24 cellular contexts compared by ENCODE assay signal in the genomic region with DNA sequence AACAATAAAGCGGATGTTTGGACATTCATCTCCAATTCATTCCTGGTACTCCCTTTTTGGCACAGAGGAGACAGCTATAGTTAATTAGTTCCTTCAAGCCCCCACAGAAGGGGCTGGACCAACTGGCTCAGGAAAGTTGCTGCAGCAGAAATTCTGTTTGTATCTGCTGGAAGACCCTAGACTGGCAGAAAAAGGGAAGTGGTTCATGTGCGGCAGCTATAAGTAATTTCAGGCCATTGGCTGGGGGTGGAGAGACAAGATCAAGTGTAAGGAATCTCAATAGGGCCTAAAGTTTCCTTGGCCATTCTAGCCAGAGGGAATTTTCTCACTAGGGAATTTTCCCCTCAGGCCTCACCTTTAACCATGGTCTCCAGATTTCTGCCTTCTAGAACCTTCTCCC.
"Had no signal": no experiment of that assay in that cellular context is flagged by ENCODE, and none has a peak within 500 bp of the region (broad histone marks: within the 10 kb centered on the region; RNA-seq: fewer than 3 reads in every experiment).

No MANE protein-coding gene starts in this region.

- H3K4me3 ChIP-seq: cardiac muscle cell, esophagus squamous epithelium, gastrocnemius medialis, prostate gland, spleen, testis, uterus had no signal

- ATAC-seq: activated CD4-positive, CD25-positive, alpha-beta regulatory T cell treated with anti-CD3 and anti-CD28 coated beads, Interleukin-2, amount 50 U/mL, for 24 hours; activated CD8-positive, alpha-beta memory T cell treated with anti-CD3 and anti-CD28 coated beads, Interleukin-2, amount 10 ng/mL, durations not matched to agents 7 days and 5 days; activated CD8-positive, alpha-beta T cell treated with anti-CD3 and anti-CD28 coated beads for 36 hours; activated naive CD8-positive, alpha-beta T cell treated with anti-CD3 and anti-CD28 coated beads, Interleukin-2, amount 50 U/mL, for 24 hours; gastrocnemius medialis; natural killer cell had no signal

- H3K36me3 ChIP-seq: cardiac muscle cell, esophagus squamous epithelium, gastrocnemius medialis, prostate gland, spleen, uterus had no signal

- H3K4me1 ChIP-seq: esophagus squamous epithelium, gastrocnemius medialis, prostate gland, spleen, testis, uterus had no signal

- H3K9me3 ChIP-seq: gastrocnemius medialis, prostate gland, testis, uterus had no signal

- DNase-seq: activated CD4-positive, alpha-beta T cell treated with anti-CD3 and anti-CD28 coated beads, Interleukin-2, amount 10 ng/mL, durations not matched to agents 7 days and 5 days; activated CD8-positive, alpha-beta memory T cell treated with anti-CD3 and anti-CD28 coated beads, Interleukin-2, amount 10 ng/mL, durations not matched to agents 7 days and 5 days; activated CD8-positive, alpha-beta T cell treated with anti-CD3 and anti-CD28 coated beads for 36 hours; activated effector memory CD4-positive, alpha-beta T cell treated with anti-CD3 and anti-CD28 coated beads, Interleukin-2, amount 50 U/mL, for 16 hours; activated naive CD4-positive, alpha-beta T cell treated with anti-CD3 and anti-CD28 coated beads, Interleukin-2, amount 10 ng/mL, durations not matched to agents 7 days and 5 days; activated naive CD8-positive, alpha-beta T cell treated with anti-CD3 and anti-CD28 coated beads, Interleukin-2, amount 50 U/mL, for 24 hours; activated T-cell treated with anti-CD3 and anti-CD28 coated beads for 4 hours; cortex of kidney; endodermal cell; esophagus squamous epithelium; gastrocnemius medialis; hypothalamus; midbrain; natural killer cell; spleen; stimulated activated CD4-positive, alpha-beta T cell treated with anti-CD3 and anti-CD28 coated beads, Interleukin-4, amount 100 ng/mL, for 1 hour; stimulated activated naive CD4-positive, alpha-beta T cell; testis; trophoblast cell; uterus had no signal

- H3K27me3 ChIP-seq: cardiac muscle cell, esophagus squamous epithelium, spleen, testis, uterus had no signal

- H3K27ac ChIP-seq: cardiac muscle cell, esophagus squamous epithelium, gastrocnemius medialis, prostate gland, spleen, testis, uterus, VCaP had no signal
